In genomic region chr1:162072770-162073169, GRCh38 we compare ENCODE assay signal across 2 cellular contexts.
TF ChIP-seq lines count a peak whose summit lies in the region.

No MANE protein-coding gene starts in this region.

TF ChIP-seq in endothelial cell of umbilical vein, 7 proteins besides CTCF, POLR2A, EP300 and RAD21 (continued from another document):
- no peak for TF ChIP-seq MYC (IDR thresholded peaks at IDR 0.05; ENCODE audit: low read depth, low read length)
- TF ChIP-seq, protein P1, sequence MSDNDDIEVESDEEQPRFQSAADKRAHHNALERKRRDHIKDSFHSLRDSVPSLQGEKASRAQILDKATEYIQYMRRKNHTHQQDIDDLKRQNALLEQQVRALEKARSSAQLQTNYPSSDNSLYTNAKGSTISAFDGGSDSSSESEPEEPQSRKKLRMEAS (IDR thresholded peaks at IDR 0.05; ENCODE audit: insufficient read depth, insufficient read length): no peak
- TF ChIP-seq GATA2 (IDR thresholded peaks at IDR 0.05; ENCODE audit: insufficient read depth, insufficient read length, low read depth, low read length): no peak
- TF ChIP-seq EZH2 (IDR thresholded peaks at IDR 0.05; ENCODE audit: borderline replicate concordance, low read depth, low read length, severe bottlenecking): no peak

TF ChIP-seq in neural cell, 6 proteins besides CTCF, POLR2A, EP300 and RAD21:
- TF ChIP-seq REST (IDR thresholded peaks at IDR 0.05; ENCODE audit: borderline replicate concordance) (no peak), TAF1 (IDR thresholded peaks at IDR 0.05; ENCODE audit: low read depth) (no peak), MXI1 (conservative IDR thresholded peaks at IDR 0.05; ENCODE audit: poor library complexity, severe bottlenecking) (no peak), SMC3 (conservative IDR thresholded peaks at IDR 0.05; ENCODE audit: poor library complexity) (no peak), POLR2AphosphoS5 (IDR thresholded peaks at IDR 0.05) (no peak), EZH2 (IDR thresholded peaks at IDR 0.05; ENCODE audit: borderline replicate concordance, insufficient read depth, low read length, poor library complexity, severe bottlenecking) (no peak)
